23 cellular contexts compared by ENCODE assay signal in genomic region chr2:173956454-173956853, GRCh38. TPM values are rescaled to one million over a fixed set of nuclear protein-coding genes. Genes with fewer than 3 reads are reported as not detected.
DNase-seq lines count a peak whose midpoint lies in the region; ATAC-seq and TF ChIP-seq lines count a peak whose summit lies in the region.
"Had no signal": no experiment of that assay in that cellular context is flagged by ENCODE, and none has a peak within 500 bp of the region (broad histone marks: within the 10 kb centered on the region; RNA-seq: fewer than 3 reads in every experiment).

No MANE protein-coding gene starts in this region.

- peaks cover 90% of the 10 kb centered on the region for H3K4me1 Mint-ChIP-seq in activated CD4-positive, alpha-beta T cell treated with anti-CD3 and anti-CD28 coated beads for 36 hours
- peaks cover 71% of the 10 kb centered on the region for H3K4me1 Mint-ChIP-seq in HFFc6 (ENCODE audit: low read depth)
- peaks cover 95% of the 10 kb centered on the region for H3K4me1 Mint-ChIP-seq in activated naive CD8-positive, alpha-beta T cell treated with anti-CD3 and anti-CD28 coated beads, Interleukin-2, amount 50 U/mL, for 24 hours

- no peaks in the 10 kb centered on the region for H3K9me3 ChIP-seq in neutrophil

- no peaks in the 10 kb centered on the region for H3K9me3 Mint-ChIP-seq in activated CD4-positive, alpha-beta T cell treated with anti-CD3 and anti-CD28 coated beads for 36 hours (ENCODE audit: low read depth)
- peaks cover 5% of the 10 kb centered on the region; the same call in 1 of the 2 replicates for H3K9me3 Mint-ChIP-seq in HFFc6
- no peaks in the 10 kb centered on the region for H3K9me3 Mint-ChIP-seq in activated naive CD8-positive, alpha-beta T cell treated with anti-CD3 and anti-CD28 coated beads, Interleukin-2, amount 50 U/mL, for 24 hours

- H3K4me3 ChIP-seq in neutrophil (ENCODE audit: low read depth in 1 of 2, low read length in 1 of 2), result peak overlapping the region in 1 of 2 experiments; percentile 22

- H3K27ac Mint-ChIP-seq in activated CD4-positive, alpha-beta T cell treated with anti-CD3 and anti-CD28 coated beads for 36 hours, result no peak overlapping the region
- peak overlapping the region; percentile 42 for H3K27ac Mint-ChIP-seq in HFFc6
- peak overlapping the region; percentile 50 for H3K27ac Mint-ChIP-seq in activated naive CD8-positive, alpha-beta T cell treated with anti-CD3 and anti-CD28 coated beads, Interleukin-2, amount 50 U/mL, for 24 hours
- H3K27ac Mint-ChIP-seq: progenitor cell of endocrine pancreas had no signal

- H3K4me1 ChIP-seq in neutrophil (ENCODE audit: control insufficient read depth in 1 of 2, insufficient read depth in 1 of 2, low read depth in 1 of 2, low read length in 1 of 2), result peaks cover 97 to 100% of the 10 kb centered on the region in 2 experiments

- H3K36me3 Mint-ChIP-seq in activated CD4-positive, alpha-beta T cell treated with anti-CD3 and anti-CD28 coated beads for 36 hours (ENCODE audit: low read depth), result peaks cover 71% of the 10 kb centered on the region
- H3K36me3 Mint-ChIP-seq in HFFc6 (ENCODE audit: low read depth), result peaks cover 71% of the 10 kb centered on the region
- H3K36me3 Mint-ChIP-seq in activated naive CD8-positive, alpha-beta T cell treated with anti-CD3 and anti-CD28 coated beads, Interleukin-2, amount 50 U/mL, for 24 hours (ENCODE audit: low read depth), result peaks cover 83% of the 10 kb centered on the region

- peak overlapping the region; percentile 90 for H3K27ac ChIP-seq in neutrophil

- TF ChIP-seq CTCF in HFFc6 (IDR thresholded peaks at IDR 0.05), result no peak
- no peak for TF ChIP-seq CTCF in neutrophil (IDR thresholded peaks at IDR 0.05)

- no peak for ATAC-seq in activated CD4-positive, alpha-beta T cell treated with anti-CD3 and anti-CD28 coated beads for 36 hours
- ATAC-seq in activated naive CD8-positive, alpha-beta T cell treated with anti-CD3 and anti-CD28 coated beads, Interleukin-2, amount 50 U/mL, for 24 hours, result no peak
- no peak for ATAC-seq in GM18511 (IDR thresholded peaks at IDR 0.05; ENCODE audit: unreplicated experiment)
- ATAC-seq: HepG2 had no signal

- POLR2A ChIA-PET in activated CD4-positive, alpha-beta T cell treated with anti-CD3 and anti-CD28 coated beads for 36 hours (lab: Charles Lee), result no interaction called here

- peaks cover 33% of the 10 kb centered on the region for H3K36me3 ChIP-seq in neutrophil

- no peaks in the 10 kb centered on the region for H3K27me3 Mint-ChIP-seq in activated CD4-positive, alpha-beta T cell treated with anti-CD3 and anti-CD28 coated beads for 36 hours
- H3K27me3 Mint-ChIP-seq in HFFc6 (ENCODE audit: insufficient read depth), result no peaks in the 10 kb centered on the region
- H3K27me3 Mint-ChIP-seq in activated naive CD8-positive, alpha-beta T cell treated with anti-CD3 and anti-CD28 coated beads, Interleukin-2, amount 50 U/mL, for 24 hours, result no peaks in the 10 kb centered on the region
- H3K27me3 Mint-ChIP-seq: progenitor cell of endocrine pancreas had no signal

- no peaks in the 10 kb centered on the region for H3K27me3 ChIP-seq in neutrophil

- peak overlapping the region; percentile 18 for H3K4me3 Mint-ChIP-seq in activated CD4-positive, alpha-beta T cell treated with anti-CD3 and anti-CD28 coated beads for 36 hours
- no peak overlapping the region; the same call in 1 of the 2 replicates for H3K4me3 Mint-ChIP-seq in HFFc6
- no peak overlapping the region for H3K4me3 Mint-ChIP-seq in activated naive CD8-positive, alpha-beta T cell treated with anti-CD3 and anti-CD28 coated beads, Interleukin-2, amount 50 U/mL, for 24 hours

- DNase-seq in activated CD4-positive, alpha-beta T cell treated with anti-CD3 and anti-CD28 coated beads for 36 hours, result no peak
- no peak for DNase-seq in activated CD4-positive, alpha-beta T cell treated with anti-CD3 and anti-CD28 coated beads for 1 hour
- DNase-seq in HFFc6 (no peak), putamen (ENCODE audit: low spot score) (no peak), RKO (ENCODE audit: low spot score) (no peak)
- DNase-seq in activated naive CD8-positive, alpha-beta T cell treated with anti-CD3 and anti-CD28 coated beads, Interleukin-2, amount 50 U/mL, for 24 hours, result no peak
- DNase-seq: activated naive CD4-positive, alpha-beta T cell treated with Interleukin-2 at 50 U/mL for 16 hours; AML-193; anterior cingulate cortex; caudate nucleus; EL; HCEC 1CT; kidney; NCI-H1048; NCI-H187; NCI-H226; NCI-H748 treated with DMSO at 0.1 percent for 48 hours; SW 1271; trophoblast cell had no signal

- CTCF ChIA-PET in activated CD4-positive, alpha-beta T cell treated with anti-CD3 and anti-CD28 coated beads for 36 hours (lab: Charles Lee), result no interaction called here

- intact Hi-C loops in activated CD4-positive, alpha-beta T cell treated with anti-CD3 and anti-CD28 coated beads for 36 hours (cut with DNase I, micrococcal nuclease), result no loop called here

RNA-seq across cellular contexts. Expression of gene SP3, which starts 8.7 kb away (rescaled TPM):
- 10 to 100 TPM; 83.8 to 91.4 TPM for total RNA-seq in activated CD4-positive, alpha-beta T cell treated with anti-CD3 and anti-CD28 coated beads for 36 hours
- total RNA-seq in HFFc6 (2021; fragmentation: NEBNext Ultra II Directional; extraction: Animal tissue kit (Norgen Biotek cat#: 25700)), result 10 to 100 TPM; 45.0 to 63.7 (median 52.1) TPM
